25 cellular contexts compared by ENCODE assay signal in the genomic region with DNA sequence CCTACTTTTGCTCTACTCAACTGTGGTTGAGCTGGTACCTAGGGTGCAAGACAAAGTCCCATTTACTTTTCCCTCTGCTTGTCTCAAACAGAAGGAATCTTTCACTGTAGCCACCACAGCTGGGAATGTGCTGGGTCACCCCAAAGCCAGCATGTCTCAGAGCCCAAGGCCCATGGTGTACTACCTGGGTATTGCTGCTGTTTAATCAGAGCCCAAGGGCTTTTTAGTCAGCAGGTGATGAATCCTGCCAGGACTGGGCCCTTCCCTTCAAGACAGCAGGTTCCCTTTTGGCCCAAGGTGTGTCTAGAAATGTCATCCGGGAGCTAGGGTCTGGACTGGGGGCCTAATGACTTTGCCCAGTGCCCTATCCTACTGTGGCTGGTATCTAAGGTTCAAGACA.
"Had no signal": no experiment of that assay in that cellular context is flagged by ENCODE, and none has a peak within 500 bp of the region (broad histone marks: within the 10 kb centered on the region; RNA-seq: fewer than 3 reads in every experiment).

No MANE protein-coding gene starts in this region.

- H3K27ac ChIP-seq: stomach, suprapubic skin, testis, thoracic aorta, thyroid gland, tibial artery, tibial nerve, transverse colon, upper lobe of left lung, upper lobe of right lung, uterus, vagina had no signal

- DNase-seq: stimulated activated CD4-positive, alpha-beta T cell treated with anti-CD3 and anti-CD28 coated beads, Interleukin-2, amount 100 ng/mL, for 48 hours; stimulated activated CD4-positive, alpha-beta T cell treated with anti-CD3 and anti-CD28 coated beads, Interleukin-4, amount 100 ng/mL, for 1 hour; stimulated activated CD4-positive, alpha-beta T cell treated with anti-CD3 and anti-CD28 coated beads, Interleukin-4, amount 100 ng/mL, for 24 hours; stimulated activated CD4-positive, alpha-beta T cell treated with anti-CD3 and anti-CD28 coated beads, Interleukin-4, amount 100 ng/mL, for 4 hours; stimulated activated CD8-positive, alpha-beta memory T cell treated with anti-CD3 and anti-CD28 coated beads, Interleukin-4, amount 100 ng/mL, for 48 hours; stimulated activated naive B cell treated with anti-CD40 and anti-IgM and Interleukin-4, amounts not matched to agents 10 μg/mL and 1 μg/mL and 100 μg/mL, for 72 hours; stimulated activated naive CD4-positive, alpha-beta T cell; stimulated activated naive CD4-positive, alpha-beta T cell treated with Interleukin-2 at 50 U/mL for 16 hours; stimulated activated naive CD8-positive, alpha-beta T cell treated with anti-CD3 and anti-CD28 coated beads, Interleukin-15, amount 100 ng/mL, for 72 hours; stimulated activated naive CD8-positive, alpha-beta T cell treated with anti-CD3 and anti-CD28 coated beads, Interleukin-15, Interleukin-2, amounts not matched to agents 100 U/mL and 50 U/mL, for 24 hours; stomach; substantia nigra; testis; thyroid gland; tibial artery; transverse colon; upper lobe of left lung; upper lobe of right lung; uterus had no signal

- H3K36me3 ChIP-seq: stomach, suprapubic skin, thoracic aorta, thyroid gland, tibial artery, tibial nerve, transverse colon, upper lobe of left lung, upper lobe of right lung, uterus, vagina had no signal

- H3K4me3 ChIP-seq: stomach, suprapubic skin, testis, thoracic aorta, thyroid gland, tibial artery, tibial nerve, transverse colon, upper lobe of left lung, upper lobe of right lung, uterus, vagina had no signal

- H3K27me3 ChIP-seq: stomach, suprapubic skin, testis, thyroid gland, tibial artery, tibial nerve, transverse colon, upper lobe of left lung, upper lobe of right lung, uterus had no signal

- H3K4me1 ChIP-seq: stomach, suprapubic skin, testis, transverse colon, upper lobe of left lung, upper lobe of right lung, uterus, vagina had no signal

- H3K9me3 ChIP-seq: stomach, suprapubic skin, testis, thoracic aorta, thyroid gland, tibial artery, transverse colon, upper lobe of left lung, upper lobe of right lung, uterus, vagina had no signal

- ATAC-seq: stimulated activated effector memory CD8-positive, alpha-beta T cell treated with anti-CD3 and anti-CD28 coated beads, Interleukin-12 subunit alpha, Interleukin-12 subunit beta, amount 100 ng/mL, for 72 hours; stimulated activated memory B cell treated with anti-CD40 and anti-IgM and Interleukin-4, amounts not matched to agents 10 μg/mL and 1 μg/mL and 100 μg/mL, for 72 hours; stimulated activated naive B cell treated with anti-CD40 and anti-IgM and Interleukin-4, amounts not matched to agents 10 μg/mL and 1 μg/mL and 100 μg/mL, for 72 hours; stimulated activated naive CD8-positive, alpha-beta T cell treated with anti-CD3 and anti-CD28 coated beads, Interleukin-15, amount 100 ng/mL, for 72 hours; stimulated activated naive CD8-positive, alpha-beta T cell treated with anti-CD3 and anti-CD28 coated beads, Interleukin-15, Interleukin-2, amounts not matched to agents 100 U/mL and 50 U/mL, for 24 hours; upper lobe of right lung had no signal
